Comparison of ENCODE assay signal across 8 cellular contexts in the genomic region with DNA sequence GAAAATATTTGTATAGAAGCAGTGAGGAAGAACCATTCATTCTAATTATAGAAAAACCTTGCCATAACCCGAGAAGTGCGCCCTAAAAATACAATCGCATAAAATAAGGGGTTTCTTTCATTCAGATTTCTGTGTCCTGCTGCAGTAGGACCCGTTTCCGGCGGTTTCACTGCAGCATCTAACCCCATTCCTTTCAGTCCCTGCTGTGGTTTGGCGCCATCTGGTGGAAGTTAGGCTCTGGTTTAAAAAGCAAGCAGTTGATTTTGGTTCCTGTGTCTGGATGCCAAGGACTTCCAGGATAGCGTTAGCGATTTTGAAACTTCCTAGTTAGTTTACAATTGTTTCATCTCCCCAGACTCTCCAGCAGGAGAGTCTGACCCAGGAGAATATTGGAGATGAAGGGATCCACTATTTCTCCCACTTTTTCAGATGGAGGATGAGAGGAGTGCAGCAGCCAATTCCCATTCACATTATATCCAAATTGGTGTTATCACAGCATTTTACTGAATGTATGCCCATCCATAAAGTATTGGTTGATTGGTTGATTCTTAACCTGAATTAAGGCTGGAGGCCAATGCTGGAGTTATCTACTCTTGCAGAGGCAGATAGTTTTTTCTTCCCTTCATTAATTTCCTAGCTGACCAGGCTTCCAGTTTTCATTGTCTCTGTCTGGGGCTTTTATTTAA.
DNase-seq lines count a peak whose midpoint lies in the region; FAIRE-seq and TF ChIP-seq lines count a peak whose summit lies in the region.

No MANE protein-coding gene starts in this region.

- FAIRE-seq in frontal cortex (lab: Jason Lieb, UNC), result no peak

- peak; percentile 95 for TF ChIP-seq CTCF in LNCaP clone FGC (IDR thresholded peaks at IDR 0.05; ENCODE audit: control insufficient read depth, extremely low read depth, insufficient read depth)
- peak; percentile 98 for TF ChIP-seq CTCF in osteoblast (IDR thresholded peaks at IDR 0.05; ENCODE audit: extremely low read depth, low read depth, low read length)
- peak; percentile 75 to 83 (median 80) for TF ChIP-seq CTCF in tibial nerve (IDR thresholded peaks at IDR 0.05)

- H3K4me1 ChIP-seq in osteoblast (ENCODE audit: insufficient read depth, low read length) (peaks cover 6% of the 10 kb centered on the region), tibial nerve (peaks cover 0 to 15% (median 0%) of the 10 kb centered on the region in 4 donors)

- DNase-seq in ELR (ENCODE audit: low read depth) (peak; percentile 88), H4 (ENCODE audit: low spot score) (peak; percentile 88), LNCaP clone FGC (ENCODE audit: low read depth) (peak; percentile 48), RPMI8226 (peak; percentile 88), frontal cortex (ENCODE audit: low spot score in 2 of 2) (peak; percentile 50 to 66), osteoblast (ENCODE audit: insufficient read length, low spot score, missing footprints) (peak; percentile 87), tibial nerve (ENCODE audit: low spot score in 2 of 2) (peak; percentile 81 to 97)
- DNase-seq in activated T-helper 9 cell treated with anti-CD3 and anti-CD28 coated beads, Interleukin-2, amount 50 U/mL, for 16 hours (ENCODE audit: low read depth), result peak; percentile 28

- no peaks in the 10 kb centered on the region for H4K20me1 ChIP-seq in osteoblast (ENCODE audit: insufficient read depth, low read length)

- H3K27ac ChIP-seq in osteoblast (ENCODE audit: low read depth, low read length) (no peak overlapping the region), tibial nerve (no peak overlapping the region)

- H3K36me3 ChIP-seq in osteoblast (ENCODE audit: insufficient read depth, low read length) (no peaks in the 10 kb centered on the region), tibial nerve (no peaks in the 10 kb centered on the region)

- peak overlapping the region; percentile 53 for H3K4me2 ChIP-seq in osteoblast (ENCODE audit: insufficient read depth, low read length)

- H3K27me3 ChIP-seq in osteoblast (ENCODE audit: insufficient read depth, low read length), result no peaks in the 10 kb centered on the region
- no peaks in the 10 kb centered on the region for H3K27me3 ChIP-seq in tibial nerve

- TF ChIP-seq POLR2A in tibial nerve (IDR thresholded peaks at IDR 0.05), result no peak

- no peaks in the 10 kb centered on the region for H3K79me2 ChIP-seq in osteoblast (ENCODE audit: insufficient read depth, low read length)

- WGBS in tibial nerve, 2 donors, result 1 to 2% methylated on average over 9 of the region's 9 CpGs

- TF ChIP-seq EP300 in tibial nerve (IDR thresholded peaks at IDR 0.05), result peak in 1 of 2 donors; percentile 8

- H3K4me3 ChIP-seq in LNCaP clone FGC (ENCODE audit: low read depth, low read length) (no peak overlapping the region), osteoblast (ENCODE audit: insufficient read depth, low read length) (peak overlapping the region; percentile 35), tibial nerve (no peak overlapping the region)

- H3K9me3 ChIP-seq in osteoblast (ENCODE audit: low read depth, low read length) (no peaks in the 10 kb centered on the region), tibial nerve (no peaks in the 10 kb centered on the region)

- peak overlapping the region; percentile 49 for H2AFZ ChIP-seq in osteoblast (ENCODE audit: low read length)

Comparison
In these comparisons a context has a peak if more than half of its experiments do, and no peak if none do; other contexts are left out.
1. DNase-seq: peak in every context shown above with its lines; median percentile 89 in tibial nerve; 88 in ELR; 88 in H4; 88 in RPMI8226; 87 in osteoblast; 58 in frontal cortex; 48 in LNCaP clone FGC; 28 in activated T-helper 9 cell treated with anti-CD3 and anti-CD28 coated beads, Interleukin-2, amount 50 U/mL, for 16 hours.